43 cellular contexts compared by ENCODE assay signal in the genomic region with DNA sequence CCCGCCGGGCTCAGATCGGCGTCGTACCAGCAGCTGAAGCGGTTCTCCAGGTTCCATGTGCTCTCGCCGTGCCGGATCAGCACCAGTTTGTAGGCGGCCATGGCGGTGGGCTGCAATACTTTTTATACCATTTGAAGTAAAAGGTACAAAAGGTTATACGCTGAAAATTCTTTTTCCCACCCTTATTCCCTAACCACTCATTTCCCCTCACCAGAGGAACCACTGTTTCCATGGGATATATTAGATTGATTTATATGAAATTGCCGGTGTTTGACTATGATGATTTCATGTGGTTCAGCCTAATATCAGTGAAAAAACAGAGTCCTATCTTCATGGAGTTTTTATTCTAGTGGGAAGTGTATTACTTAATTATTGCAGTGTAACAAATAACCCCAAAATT. TPM values are rescaled to one million over a fixed set of nuclear protein-coding genes. Genes with fewer than 3 reads are reported as not detected.
"Had no signal": no experiment of that assay in that cellular context is flagged by ENCODE, and none has a peak within 500 bp of the region (broad histone marks: within the 10 kb centered on the region; RNA-seq: fewer than 3 reads in every experiment).

A gene (minus strand): TSS at position 101 of the 400 bp plus-strand sequence. CDS start 0 bp downstream, at position 101.

- H3K36me3 ChIP-seq: adrenal gland, ascending aorta, brain microvascular endothelial cell, breast epithelium, cardiac muscle cell had no signal

- H3K27me3 ChIP-seq: adrenal gland, ascending aorta, body of pancreas, brain microvascular endothelial cell, breast epithelium, cardiac muscle cell had no signal

- H3K9me3 Mint-ChIP-seq: activated naive CD4-positive, alpha-beta T cell treated with anti-CD3 and anti-CD28 coated beads for 36 hours; activated naive CD4-positive, alpha-beta T cell treated with anti-CD3 and anti-CD28 coated beads, Interleukin-2, amount 10 ng/mL, durations not matched to agents 7 days and 5 days; activated naive CD4-positive, alpha-beta T cell treated with anti-CD3 and anti-CD28 coated beads, Interleukin-2, amount 50 U/mL, for 24 hours; activated naive CD4-positive, alpha-beta T cell treated with anti-CD3 and anti-CD28 coated beads, Interleukin-2, amount 50 U/mL, for 72 hours; activated naive CD8-positive, alpha-beta T cell treated with anti-CD3 and anti-CD28 coated beads for 36 hours; activated naive CD8-positive, alpha-beta T cell treated with anti-CD3 and anti-CD28 coated beads, Interleukin-2, amount 10 ng/mL, durations not matched to agents 7 days and 5 days; activated naive CD8-positive, alpha-beta T cell treated with anti-CD3 and anti-CD28 coated beads, Interleukin-2, amount 50 U/mL, for 24 hours; activated T-cell treated with anti-CD3 and anti-CD28 coated beads, Interleukin-2, amount 50 U/mL, for 24 hours; activated T-cell treated with anti-CD3 and anti-CD28 coated beads, Interleukin-2, amount 50 U/mL, for 4 hours; activated T-helper 1 cell treated with anti-CD3 and anti-CD28 coated beads, Interleukin-12 subunit alpha, Interleukin-12 subunit beta, Interleukin-2, Interleukin-4 antibody, amounts not matched to agents 30 ng/mL and 10 ng/mL and 1 ng/mL, durations not matched to agents 14 hours and 24 hours and 36 hours; activated T-helper 17 cell treated with anti-CD3 and anti-CD28 coated beads, Interleukin-2, amount 50 U/mL, for 72 hours; activated T-helper 2 cell treated with anti-CD3 and anti-CD28 coated beads, Interferon-gamma antibody, Interleukin-2, Interleukin-4, amounts not matched to agents 10 μg/mL and 5 μg/mL and 100 μg/mL, durations not matched to agents 14 hours and 24 hours and 36 hours; central memory CD8-positive, alpha-beta T cell had no signal

- H3K9me3 ChIP-seq: adrenal gland, ascending aorta, body of pancreas, breast epithelium had no signal

- H3K27ac ChIP-seq: adrenal gland, ascending aorta, body of pancreas, brain microvascular endothelial cell, breast epithelium, cardiac muscle cell had no signal

- H3K27ac Mint-ChIP-seq: activated naive CD4-positive, alpha-beta T cell treated with anti-CD3 and anti-CD28 coated beads for 36 hours; activated naive CD4-positive, alpha-beta T cell treated with anti-CD3 and anti-CD28 coated beads, Interleukin-2, amount 10 ng/mL, durations not matched to agents 7 days and 5 days; activated naive CD4-positive, alpha-beta T cell treated with anti-CD3 and anti-CD28 coated beads, Interleukin-2, amount 50 U/mL, for 72 hours; activated naive CD8-positive, alpha-beta T cell; activated naive CD8-positive, alpha-beta T cell treated with anti-CD3 and anti-CD28 coated beads for 36 hours; activated naive CD8-positive, alpha-beta T cell treated with anti-CD3 and anti-CD28 coated beads, Interleukin-2, amount 10 ng/mL, durations not matched to agents 7 days and 5 days; activated naive CD8-positive, alpha-beta T cell treated with anti-CD3 and anti-CD28 coated beads, Interleukin-2, amount 50 U/mL, for 24 hours; activated T-cell treated with anti-CD3 and anti-CD28 coated beads, Interleukin-2, amount 50 U/mL, for 24 hours; activated T-cell treated with anti-CD3 and anti-CD28 coated beads, Interleukin-2, amount 50 U/mL, for 72 hours; activated T-helper 1 cell treated with anti-CD3 and anti-CD28 coated beads, Interleukin-12 subunit alpha, Interleukin-12 subunit beta, Interleukin-2, Interleukin-4 antibody, amounts not matched to agents 30 ng/mL and 10 ng/mL and 1 ng/mL, durations not matched to agents 14 hours and 24 hours and 36 hours; activated T-helper 17 cell treated with anti-CD3 and anti-CD28 coated beads, Interleukin-2, amount 50 U/mL, for 72 hours; activated T-helper 2 cell treated with anti-CD3 and anti-CD28 coated beads, Interferon-gamma antibody, Interleukin-2, Interleukin-4, amounts not matched to agents 10 μg/mL and 5 μg/mL and 100 μg/mL, durations not matched to agents 14 hours and 24 hours and 36 hours had no signal

- FAIRE-seq: bronchial epithelial cell had no signal

- DNase-seq: activated effector memory CD4-positive, alpha-beta T cell treated with anti-CD3 and anti-CD28 coated beads, Interleukin-2, amount 50 U/mL, for 16 hours; activated effector memory CD4-positive, alpha-beta T cell treated with Interleukin-2 at 50 U/mL for 16 hours; activated gamma-delta T cell; activated gamma-delta T cell treated with Interleukin-2 at 50 U/mL for 16 hours; activated naive CD4-positive, alpha-beta T cell; activated naive CD4-positive, alpha-beta T cell treated with anti-CD3 and anti-CD28 coated beads for 36 hours; activated naive CD4-positive, alpha-beta T cell treated with anti-CD3 and anti-CD28 coated beads, Interleukin-2, amount 10 ng/mL, durations not matched to agents 7 days and 5 days; activated naive CD4-positive, alpha-beta T cell treated with anti-CD3 and anti-CD28 coated beads, Interleukin-2, amount 50 U/mL, for 16 hours; activated naive CD4-positive, alpha-beta T cell treated with Interleukin-2 at 50 U/mL for 16 hours; activated naive CD8-positive, alpha-beta T cell treated with anti-CD3 and anti-CD28 coated beads for 36 hours; activated naive CD8-positive, alpha-beta T cell treated with anti-CD3 and anti-CD28 coated beads, Interleukin-2, amount 10 ng/mL, durations not matched to agents 7 days and 5 days; activated naive CD8-positive, alpha-beta T cell treated with anti-CD3 and anti-CD28 coated beads, Interleukin-2, amount 50 U/mL, for 24 hours; activated T-cell treated with anti-CD3 and anti-CD28 coated beads, Interleukin-2, amount 50 U/mL, for 1 hour; activated T-cell treated with anti-CD3 and anti-CD28 coated beads, Interleukin-2, amount 50 U/mL, for 24 hours; activated T-cell treated with anti-CD3 and anti-CD28 coated beads, Interleukin-2, amount 50 U/mL, for 4 hours; activated T-cell treated with anti-CD3 and anti-CD28 coated beads, Interleukin-2, amount 50 U/mL, for 48 hours; activated T-cell treated with anti-CD3 and anti-CD28 coated beads, Interleukin-2, amount 50 U/mL, for 72 hours; adrenal gland; amniotic stem cell; amygdala; anterior cingulate cortex; aorta; body of pancreas; brain microvascular endothelial cell; caudate nucleus; central memory CD4-positive, alpha-beta T cell; cerebellar nuclear complex had no signal

- H3K4me3 ChIP-seq: adrenal gland, ascending aorta, body of pancreas, breast epithelium, cardiac muscle cell had no signal

- ATAC-seq: activated naive CD4-positive, alpha-beta T cell treated with anti-CD3 and anti-CD28 coated beads, Interleukin-2, amount 50 U/mL, for 72 hours; activated naive CD8-positive, alpha-beta T cell treated with anti-CD3 and anti-CD28 coated beads, Interleukin-2, amount 50 U/mL, for 24 hours; activated T-cell treated with anti-CD3 and anti-CD28 coated beads, Interleukin-2, amount 50 U/mL, for 4 hours; activated T-cell treated with anti-CD3 and anti-CD28 coated beads, Interleukin-2, amount 50 U/mL, for 72 hours; activated T-helper 17 cell treated with anti-CD3 and anti-CD28 coated beads, Interleukin-2, amount 50 U/mL, for 72 hours; body of pancreas had no signal

- H3K4me1 ChIP-seq: adrenal gland, ascending aorta, body of pancreas, breast epithelium had no signal

- H3K4me3 Mint-ChIP-seq: activated naive CD4-positive, alpha-beta T cell treated with anti-CD3 and anti-CD28 coated beads for 36 hours; activated naive CD4-positive, alpha-beta T cell treated with anti-CD3 and anti-CD28 coated beads, Interleukin-2, amount 10 ng/mL, durations not matched to agents 7 days and 5 days; activated naive CD4-positive, alpha-beta T cell treated with anti-CD3 and anti-CD28 coated beads, Interleukin-2, amount 50 U/mL, for 24 hours; activated naive CD8-positive, alpha-beta T cell; activated naive CD8-positive, alpha-beta T cell treated with anti-CD3 and anti-CD28 coated beads for 36 hours; activated naive CD8-positive, alpha-beta T cell treated with anti-CD3 and anti-CD28 coated beads, Interleukin-2, amount 10 ng/mL, durations not matched to agents 7 days and 5 days; activated naive CD8-positive, alpha-beta T cell treated with anti-CD3 and anti-CD28 coated beads, Interleukin-2, amount 50 U/mL, for 24 hours; activated T-cell treated with anti-CD3 and anti-CD28 coated beads, Interleukin-2, amount 50 U/mL, for 24 hours; activated T-cell treated with anti-CD3 and anti-CD28 coated beads, Interleukin-2, amount 50 U/mL, for 4 hours; activated T-cell treated with anti-CD3 and anti-CD28 coated beads, Interleukin-2, amount 50 U/mL, for 72 hours; activated T-helper 1 cell treated with anti-CD3 and anti-CD28 coated beads, Interleukin-12 subunit alpha, Interleukin-12 subunit beta, Interleukin-2, Interleukin-4 antibody, amounts not matched to agents 30 ng/mL and 10 ng/mL and 1 ng/mL, durations not matched to agents 14 hours and 24 hours and 36 hours; activated T-helper 17 cell treated with anti-CD3 and anti-CD28 coated beads, Interleukin-2, amount 50 U/mL, for 72 hours; brain; central memory CD8-positive, alpha-beta T cell had no signal

- H3K27me3 Mint-ChIP-seq: activated naive CD4-positive, alpha-beta T cell treated with anti-CD3 and anti-CD28 coated beads, Interleukin-2, amount 10 ng/mL, durations not matched to agents 7 days and 5 days; activated naive CD4-positive, alpha-beta T cell treated with anti-CD3 and anti-CD28 coated beads, Interleukin-2, amount 50 U/mL, for 24 hours; activated naive CD8-positive, alpha-beta T cell; activated naive CD8-positive, alpha-beta T cell treated with anti-CD3 and anti-CD28 coated beads for 36 hours; activated naive CD8-positive, alpha-beta T cell treated with anti-CD3 and anti-CD28 coated beads, Interleukin-2, amount 10 ng/mL, durations not matched to agents 7 days and 5 days; activated naive CD8-positive, alpha-beta T cell treated with anti-CD3 and anti-CD28 coated beads, Interleukin-2, amount 50 U/mL, for 24 hours; activated T-helper 17 cell treated with anti-CD3 and anti-CD28 coated beads, Interleukin-2, amount 50 U/mL, for 72 hours; central memory CD8-positive, alpha-beta T cell had no signal

- H3K4me1 Mint-ChIP-seq: activated naive CD8-positive, alpha-beta T cell treated with anti-CD3 and anti-CD28 coated beads, Interleukin-2, amount 10 ng/mL, durations not matched to agents 7 days and 5 days; brain had no signal

RNA-seq across cellular contexts. Expression of the gene that starts here (rescaled TPM):
- total RNA-seq: activated naive CD8-positive, alpha-beta T cell treated with anti-CD3 and anti-CD28 coated beads, Interleukin-2, amount 10 ng/mL, durations not matched to agents 7 days and 5 days; activated T-cell treated with anti-CD3 and anti-CD28 coated beads, Interleukin-2, amount 50 U/mL, for 72 hours; activated T-helper 17 cell treated with anti-CD3 and anti-CD28 coated beads, Interleukin-2, amount 50 U/mL, for 72 hours; aorta; ascending aorta; body of pancreas; breast epithelium; bronchial epithelial cell; cardiac muscle cell; cardiac septum; cerebellum; chondrocyte had no signal
- polyA plus RNA-seq: adipose tissue, aorta had no signal
